8 cellular contexts compared by ENCODE assay signal in genomic region chr12:94263011-94263786, GRCh38.
DNase-seq lines count a peak whose midpoint lies in the region; ATAC-seq and TF ChIP-seq lines count a peak whose summit lies in the region.

No MANE protein-coding gene starts in this region.

- peak overlapping the region; percentile 98 for H3K27ac Mint-ChIP-seq in central memory CD8-positive, alpha-beta T cell (ENCODE audit: low read depth)

- H3K27ac ChIP-seq in neuronal stem cell (replicated peaks; ENCODE audit: low read length) (peak overlapping the region; percentile 19), tibial artery (peak overlapping the region; percentile 79 to 87)

- ATAC-seq in GM18858 (IDR thresholded peaks at IDR 0.05; ENCODE audit: unreplicated experiment), result peak; percentile 31
- ATAC-seq in HG03139 (IDR thresholded peaks at IDR 0.05; ENCODE audit: unreplicated experiment), result peak; percentile 37
- ATAC-seq in central memory CD8-positive, alpha-beta T cell (replicated peaks; ENCODE audit: extremely low read depth, poor library complexity, severe bottlenecking), result peak; percentile 59

- H3K79me1 ChIP-seq in neuronal stem cell (ENCODE audit: low read depth, low read length), result no peaks in the 10 kb centered on the region

- H3K4me3 Mint-ChIP-seq in central memory CD8-positive, alpha-beta T cell, result peak overlapping the region; percentile 90

- no peak overlapping the region for H2AFZ ChIP-seq in neuronal stem cell (ENCODE audit: low read length)

- DNase-seq in central memory CD8-positive, alpha-beta T cell (ENCODE audit: low spot score in 2 of 2), result peak; percentile 22 to 54
- DNase-seq in neuronal stem cell (ENCODE audit: low spot score), result no peak
- DNase-seq in tibial artery, result no peak
- DNase-seq in GM19238 (ENCODE audit: insufficient read length, low spot score), result no peak
- no peak for DNase-seq in cerebellar nuclear complex (lab: John Stamatoyannopoulos, UW)

- H3K36me3 Mint-ChIP-seq in central memory CD8-positive, alpha-beta T cell (ENCODE audit: insufficient read depth), result peaks cover 30% of the 10 kb centered on the region

- H3K4ac ChIP-seq in neuronal stem cell (ENCODE audit: low read length), result no peak overlapping the region

- peaks cover 42% of the 10 kb centered on the region for H3K4me1 Mint-ChIP-seq in central memory CD8-positive, alpha-beta T cell

- no peak overlapping the region for H3K4me2 ChIP-seq in neuronal stem cell (ENCODE audit: insufficient read depth, low read length, poor library complexity, severe bottlenecking)

- H3K36me3 ChIP-seq in neuronal stem cell (replicated peaks in 1 of 2; ENCODE audit: control insufficient read depth in 2 of 2, insufficient read depth in 2 of 2, low read length in 2 of 2), result peaks cover 3 to 4% of the 10 kb centered on the region in 2 donors
- H3K36me3 ChIP-seq in tibial artery, result no peaks in the 10 kb centered on the region

- H3K27me3 ChIP-seq in neuronal stem cell (ENCODE audit: control insufficient read depth in 3 of 3, insufficient read depth in 3 of 3, low read depth in 1 of 3, low read length in 3 of 3), result no peaks in the 10 kb centered on the region
- no peaks in the 10 kb centered on the region for H3K27me3 ChIP-seq in tibial artery

- no CpG with 5 or more reads among the region's 14 CpGs for WGBS in neuronal stem cell (ENCODE audit: extremely low coverage in 2 of 2, insufficient read length in 2 of 2, insufficient replicate concordance in 1 of 2), 2 donors

- peak overlapping the region; percentile 59 for H3K4me3 ChIP-seq in WI38 (ENCODE audit: low read depth, low read length)
- no peak overlapping the region for H3K4me3 ChIP-seq in neuronal stem cell (ENCODE audit: low read length in 2 of 2)
- H3K4me3 ChIP-seq in tibial artery, result peak overlapping the region; percentile 56 to 67

- H4K8ac ChIP-seq in neuronal stem cell (ENCODE audit: low read depth, low read length), result no peak overlapping the region

- H2BK5ac ChIP-seq in neuronal stem cell (ENCODE audit: low read length), result peak overlapping the region; percentile 2

- H3K14ac ChIP-seq in neuronal stem cell (ENCODE audit: low read length), result no peak overlapping the region

- intact Hi-C loops in tibial artery (cut with DNase I; ENCODE audit: low total_unique reads), result loop anchor here (10.0 kb wide), 1 partner anchor 202 kb away; no protein-coding TSS in a partner anchor

- no peak overlapping the region for H3K23ac ChIP-seq in neuronal stem cell (ENCODE audit: low read depth, low read length, poor library complexity)

- H3K18ac ChIP-seq in neuronal stem cell (ENCODE audit: low read length), result peak overlapping the region; percentile 76

- no peak overlapping the region for H4K91ac ChIP-seq in neuronal stem cell (ENCODE audit: low read depth, low read length, poor library complexity)

- TF ChIP-seq CTCF in WI38 (IDR thresholded peaks at IDR 0.05; ENCODE audit: low read depth, low read length), result no peak
- no peak for TF ChIP-seq CTCF in tibial artery (IDR thresholded peaks at IDR 0.05)

- peak overlapping the region; percentile 30 for H2AK5ac ChIP-seq in neuronal stem cell (ENCODE audit: low read depth, low read length)

- H3K9me3 ChIP-seq in neuronal stem cell (replicated peaks in 1 of 2; ENCODE audit: control insufficient read depth in 2 of 2, insufficient read depth in 1 of 2, low read depth in 1 of 2, low read length in 2 of 2), result no peaks in the 10 kb centered on the region
- no peaks in the 10 kb centered on the region for H3K9me3 ChIP-seq in tibial artery

- H3K9ac ChIP-seq in neuronal stem cell (ENCODE audit: low read depth, low read length, poor library complexity), result no peak overlapping the region

- H2BK15ac ChIP-seq in neuronal stem cell (ENCODE audit: low read length), result peak overlapping the region; percentile 60

- H2BK12ac ChIP-seq in neuronal stem cell (ENCODE audit: low read length), result no peak overlapping the region

- H3K4me1 ChIP-seq in neuronal stem cell (ENCODE audit: control insufficient read depth in 2 of 2, insufficient read depth in 1 of 2, low read depth in 1 of 2, low read length in 2 of 2) (peaks cover 11 to 28% of the 10 kb centered on the region in 2 donors), tibial artery (peaks cover 0 to 18% (median 14%) of the 10 kb centered on the region in 4 donors)

- no peaks in the 10 kb centered on the region for H3K27me3 Mint-ChIP-seq in central memory CD8-positive, alpha-beta T cell

- no peaks in the 10 kb centered on the region for H3K9me3 Mint-ChIP-seq in central memory CD8-positive, alpha-beta T cell

- no peak overlapping the region for H2BK120ac ChIP-seq in neuronal stem cell (ENCODE audit: low read depth, low read length)

Comparison
In these comparisons a context has a peak if more than half of its experiments do, and no peak if none do; other contexts are left out.
1. H3K4me3 ChIP-seq: peak in WI38 (single experiment) and tibial artery (2 of 2); none in neuronal stem cell (0 of 2).
2. DNase-seq: peak in central memory CD8-positive, alpha-beta T cell (2 of 2); none in neuronal stem cell (single experiment), tibial artery (0 of 2), GM19238 (single experiment) and cerebellar nuclear complex (0 of 2).
3. Peak in every context shown above with its lines, with median percentiles within 50 percentile points of each other: ATAC-seq.